ENCODE assay signal across 13 cellular contexts in genomic region chr12:14836336-14837210, GRCh38. TPM values are rescaled to one million over a fixed set of nuclear protein-coding genes. Genes with fewer than 3 reads are reported as not detected.
DNase-seq lines count a peak whose midpoint lies in the region; ATAC-seq, FAIRE-seq and TF ChIP-seq lines count a peak whose summit lies in the region.
"Had no signal": no experiment of that assay in that cellular context is flagged by ENCODE, and none has a peak within 500 bp of the region (broad histone marks: within the 10 kb centered on the region; RNA-seq: fewer than 3 reads in every experiment).

No MANE protein-coding gene starts in this region.

- TF ChIP-seq CTCF in epithelial cell of proximal tubule (conservative IDR thresholded peaks at IDR 0.05; ENCODE audit: low read depth, low read length) = no peak
- no peak for TF ChIP-seq CTCF in mucosa of descending colon (IDR thresholded peaks at IDR 0.05)

- H3K36me3 ChIP-seq in mucosa of descending colon (ENCODE audit: low read depth) = no peaks in the 10 kb centered on the region

- H3K4me3 Mint-ChIP-seq in stimulated activated memory B cell treated with anti-CD40 and anti-IgM and Interleukin-4, amounts not matched to agents 10 μg/mL and 1 μg/mL and 100 μg/mL, for 72 hours = no peak overlapping the region
- H3K4me3 Mint-ChIP-seq: nephron; T-helper 2 cell treated with Interferon-gamma antibody and Interleukin-4, amounts not matched to agents 5 μg/mL and 100 μg/mL, for 36 hours had no signal

- H3K4me3 ChIP-seq in epithelial cell of proximal tubule (ENCODE audit: low read depth, low read length) (no peak overlapping the region), mucosa of descending colon (no peak overlapping the region)

- H3K27ac Mint-ChIP-seq in stimulated activated memory B cell treated with anti-CD40 and anti-IgM and Interleukin-4, amounts not matched to agents 10 μg/mL and 1 μg/mL and 100 μg/mL, for 72 hours = no peak overlapping the region
- H3K27ac Mint-ChIP-seq: nephron; T-helper 2 cell treated with Interferon-gamma antibody and Interleukin-4, amounts not matched to agents 5 μg/mL and 100 μg/mL, for 36 hours had no signal

- no peaks in the 10 kb centered on the region for H3K9me3 ChIP-seq in mucosa of descending colon

- DNase-seq in EH (ENCODE audit: low read depth) = peak; percentile 93
- DNase-seq in RCC 7860 (ENCODE audit: low spot score) = peak; percentile 88
- DNase-seq in epithelial cell of proximal tubule (ENCODE audit: low read depth) = peak; percentile 88
- DNase-seq in mucosa of descending colon = no peak
- no peak for DNase-seq in activated gamma-delta T cell treated with Interleukin-2 at 50 U/mL for 16 hours
- DNase-seq in NAMALWA (ENCODE audit: low spot score) = no peak
- DNase-seq in NCI-H146 treated with DMSO at 0.1 percent for 48 hours (lab: John Stamatoyannopoulos, UW; ENCODE audit: unreplicated experiment) = no peak
- DNase-seq: activated effector memory CD4-positive, alpha-beta T cell treated with anti-CD3 and anti-CD28 coated beads, Interleukin-2, amount 50 U/mL, for 16 hours; NCI-H1930 had no signal

- peaks cover 13% of the 10 kb centered on the region for H3K36me3 Mint-ChIP-seq in stimulated activated memory B cell treated with anti-CD40 and anti-IgM and Interleukin-4, amounts not matched to agents 10 μg/mL and 1 μg/mL and 100 μg/mL, for 72 hours

- ATAC-seq in mucosa of descending colon = peak; percentile 35
- ATAC-seq in stimulated activated memory B cell treated with anti-CD40 and anti-IgM and Interleukin-4, amounts not matched to agents 10 μg/mL and 1 μg/mL and 100 μg/mL, for 72 hours = no peak

- peaks cover 6% of the 10 kb centered on the region for H3K9me3 Mint-ChIP-seq in stimulated activated memory B cell treated with anti-CD40 and anti-IgM and Interleukin-4, amounts not matched to agents 10 μg/mL and 1 μg/mL and 100 μg/mL, for 72 hours
- H3K9me3 Mint-ChIP-seq: nephron; T-helper 2 cell treated with Interferon-gamma antibody and Interleukin-4, amounts not matched to agents 5 μg/mL and 100 μg/mL, for 36 hours had no signal

- peaks cover 5% of the 10 kb centered on the region for H3K4me1 ChIP-seq in mucosa of descending colon (ENCODE audit: low read depth)

- FAIRE-seq in RCC 7860 (lab: Jason Lieb, UNC) = peak; percentile 94
- FAIRE-seq: G401.6 had no signal

- intact Hi-C loops in mucosa of descending colon (cut with DNase I, micrococcal nuclease) = no loop called here

- no peaks in the 10 kb centered on the region for H3K27me3 Mint-ChIP-seq in stimulated activated memory B cell treated with anti-CD40 and anti-IgM and Interleukin-4, amounts not matched to agents 10 μg/mL and 1 μg/mL and 100 μg/mL, for 72 hours

- peaks cover 12% of the 10 kb centered on the region for H3K4me1 Mint-ChIP-seq in stimulated activated memory B cell treated with anti-CD40 and anti-IgM and Interleukin-4, amounts not matched to agents 10 μg/mL and 1 μg/mL and 100 μg/mL, for 72 hours

RNA-seq across cellular contexts. Expression of gene ART4, which starts 6.8 kb away (rescaled TPM):
- total RNA-seq in epithelial cell of proximal tubule = 0.14 TPM in 1 of 2 replicates, not detected in the other
- 1 to 10 TPM in 1 of 3 donors, under 1 TPM in 2; 0.06 to 1.9 (median 0.54) TPM for total RNA-seq in mucosa of descending colon

RNA-seq across cellular contexts. Expression of gene SMCO3, which starts 22.6 kb away (rescaled TPM):
- total RNA-seq in epithelial cell of proximal tubule = 0.07 TPM in 1 of 2 replicates, not detected in the other
- not detected for total RNA-seq in mucosa of descending colon

RNA-seq across cellular contexts. Expression of gene C12orf60, which starts 33.1 kb away (rescaled TPM):
- total RNA-seq in epithelial cell of proximal tubule (1.2 and 1.5 TPM in 2 replicates), mucosa of descending colon (under 1 TPM; 0.44 to 0.96 (median 0.46) TPM)

RNA-seq across cellular contexts. Expression of gene WBP11, which starts 33.3 kb away (rescaled TPM):
- total RNA-seq in epithelial cell of proximal tubule = 20.4 and 27.6 TPM in 2 replicates
- total RNA-seq in mucosa of descending colon = 10 to 100 TPM; 38.4 to 53.7 (median 48.3) TPM

RNA-seq across cellular contexts. Expression of gene MGP, which starts 49.1 kb away (rescaled TPM):
- total RNA-seq in epithelial cell of proximal tubule (0.72 and 9.3 TPM in 2 replicates), mucosa of descending colon (100 to 1,000 TPM in 2 of 3 donors, 10 to 100 TPM in 1; 42.9 to 655 (median 121) TPM)

Comparison
In these comparisons a context has a peak if more than half of its experiments do, and no peak if none do; other contexts are left out.
1. DNase-seq: peak in EH (single experiment), RCC 7860 (single experiment) and epithelial cell of proximal tubule (single experiment); none in mucosa of descending colon (0 of 3), activated gamma-delta T cell treated with Interleukin-2 at 50 U/mL for 16 hours (single experiment), NAMALWA (single experiment) and NCI-H146 treated with DMSO at 0.1 percent for 48 hours (single experiment).